ENCODE assay signal across 25 cellular contexts in the genomic region with DNA sequence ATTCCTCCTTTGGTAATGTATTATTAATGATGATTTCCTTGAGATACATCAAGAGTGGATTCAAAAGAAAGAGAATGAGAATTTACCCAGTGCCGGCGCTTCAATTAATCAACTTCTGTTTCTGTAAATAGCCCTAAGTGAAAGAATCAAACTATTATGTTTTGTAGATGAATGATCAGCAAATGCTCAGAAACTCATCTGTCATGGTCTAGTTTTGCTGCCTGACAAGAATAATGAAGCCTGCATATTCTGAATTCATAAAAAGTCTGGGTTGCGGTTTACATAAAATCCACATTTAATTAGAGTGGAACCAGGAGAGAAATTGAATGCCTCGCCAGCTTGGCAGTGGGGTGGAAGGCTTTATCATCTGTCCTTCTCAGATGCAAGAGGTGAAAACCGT.
"Had no signal": no experiment of that assay in that cellular context is flagged by ENCODE, and none has a peak within 500 bp of the region (broad histone marks: within the 10 kb centered on the region; RNA-seq: fewer than 3 reads in every experiment).

No MANE protein-coding gene starts in this region.

- H3K4me1 ChIP-seq: ascending aorta, esophagus squamous epithelium had no signal

- DNase-seq: activated CD4-positive, alpha-beta memory T cell treated with anti-CD3 and anti-CD28 coated beads for 36 hours; activated CD4-positive, alpha-beta T cell treated with anti-CD3 and anti-CD28 coated beads for 36 hours; activated CD4-positive, alpha-beta T cell treated with anti-CD3 and anti-CD28 coated beads, Interleukin-2, amount 10 ng/mL, durations not matched to agents 24 days and 14 days; activated CD4-positive, CD25-positive, alpha-beta regulatory T cell; activated CD4-positive, CD25-positive, alpha-beta regulatory T cell treated with anti-CD3 and anti-CD28 coated beads, Interleukin-2, amount 50 U/mL, for 72 hours; activated CD8-positive, alpha-beta memory T cell treated with anti-CD3 and anti-CD28 coated beads, Interleukin-2, amount 10 ng/mL, durations not matched to agents 7 days and 5 days; activated CD8-positive, alpha-beta memory T cell treated with anti-CD3 and anti-CD28 coated beads, Interleukin-2, amount 50 U/mL, for 4 hours; activated CD8-positive, alpha-beta T cell treated with anti-CD3 and anti-CD28 coated beads, Interleukin-2, amount 10 ng/mL, durations not matched to agents 7 days and 5 days; activated gamma-delta T cell; activated naive CD4-positive, alpha-beta T cell; activated naive CD4-positive, alpha-beta T cell treated with anti-CD3 and anti-CD28 coated beads, Interleukin-2, amount 10 ng/mL, durations not matched to agents 7 days and 5 days; activated naive CD8-positive, alpha-beta T cell treated with anti-CD3 and anti-CD28 coated beads, Interleukin-2, amount 10 ng/mL, durations not matched to agents 7 days and 5 days; activated T-cell treated with anti-CD3 and anti-CD28 coated beads, Interleukin-2, amount 50 U/mL, for 1 hour; activated T-cell treated with anti-CD3 and anti-CD28 coated beads, Interleukin-2, amount 50 U/mL, for 48 hours; caudate nucleus; cortex of kidney; dermis blood vessel endothelial cell; effector CD4-positive, alpha-beta T cell; effector memory CD8-positive, alpha-beta T cell; esophagus squamous epithelium; head of caudate nucleus; T-helper 2 cell had no signal

- H3K27ac ChIP-seq: ascending aorta, epithelial cell of prostate, esophagus squamous epithelium had no signal

- H3K27me3 Mint-ChIP-seq: activated CD4-positive, alpha-beta memory T cell treated with anti-CD3 and anti-CD28 coated beads for 36 hours; activated CD4-positive, alpha-beta T cell treated with anti-CD3 and anti-CD28 coated beads for 36 hours; activated CD4-positive, alpha-beta T cell treated with anti-CD3 and anti-CD28 coated beads, Interleukin-2, amount 10 ng/mL, durations not matched to agents 24 days and 14 days; activated CD8-positive, alpha-beta memory T cell treated with anti-CD3 and anti-CD28 coated beads, Interleukin-2, amount 10 ng/mL, durations not matched to agents 7 days and 5 days; activated naive CD4-positive, alpha-beta T cell treated with anti-CD3 and anti-CD28 coated beads, Interleukin-2, amount 10 ng/mL, durations not matched to agents 7 days and 5 days; activated naive CD8-positive, alpha-beta T cell treated with anti-CD3 and anti-CD28 coated beads, Interleukin-2, amount 10 ng/mL, durations not matched to agents 7 days and 5 days; effector memory CD8-positive, alpha-beta T cell had no signal

- H3K27me3 ChIP-seq: ascending aorta, esophagus squamous epithelium had no signal

- H3K4me3 ChIP-seq: ascending aorta, esophagus squamous epithelium had no signal

- H3K9me3 Mint-ChIP-seq: activated naive CD8-positive, alpha-beta T cell treated with anti-CD3 and anti-CD28 coated beads, Interleukin-2, amount 10 ng/mL, durations not matched to agents 7 days and 5 days had no signal

- H3K4me3 Mint-ChIP-seq: activated CD4-positive, alpha-beta memory T cell treated with anti-CD3 and anti-CD28 coated beads for 36 hours; activated CD4-positive, alpha-beta T cell treated with anti-CD3 and anti-CD28 coated beads for 36 hours; activated CD4-positive, alpha-beta T cell treated with anti-CD3 and anti-CD28 coated beads, Interleukin-2, amount 10 ng/mL, durations not matched to agents 24 days and 14 days; activated CD8-positive, alpha-beta memory T cell treated with anti-CD3 and anti-CD28 coated beads, Interleukin-2, amount 10 ng/mL, durations not matched to agents 7 days and 5 days; activated CD8-positive, alpha-beta T cell treated with anti-CD3 and anti-CD28 coated beads, Interleukin-2, amount 10 ng/mL, durations not matched to agents 7 days and 5 days; activated naive CD4-positive, alpha-beta T cell treated with anti-CD3 and anti-CD28 coated beads, Interleukin-2, amount 10 ng/mL, durations not matched to agents 7 days and 5 days; activated naive CD8-positive, alpha-beta T cell treated with anti-CD3 and anti-CD28 coated beads, Interleukin-2, amount 10 ng/mL, durations not matched to agents 7 days and 5 days; effector memory CD8-positive, alpha-beta T cell had no signal

- H3K4me1 Mint-ChIP-seq: activated CD4-positive, alpha-beta T cell treated with anti-CD3 and anti-CD28 coated beads for 36 hours; activated CD4-positive, alpha-beta T cell treated with anti-CD3 and anti-CD28 coated beads, Interleukin-2, amount 10 ng/mL, durations not matched to agents 24 days and 14 days; activated CD8-positive, alpha-beta memory T cell treated with anti-CD3 and anti-CD28 coated beads, Interleukin-2, amount 10 ng/mL, durations not matched to agents 7 days and 5 days; activated naive CD4-positive, alpha-beta T cell treated with anti-CD3 and anti-CD28 coated beads, Interleukin-2, amount 10 ng/mL, durations not matched to agents 7 days and 5 days; activated naive CD8-positive, alpha-beta T cell treated with anti-CD3 and anti-CD28 coated beads, Interleukin-2, amount 10 ng/mL, durations not matched to agents 7 days and 5 days had no signal

- ATAC-seq: activated CD4-positive, alpha-beta T cell treated with anti-CD3 and anti-CD28 coated beads for 36 hours; activated CD8-positive, alpha-beta memory T cell treated with anti-CD3 and anti-CD28 coated beads, Interleukin-2, amount 10 ng/mL, durations not matched to agents 7 days and 5 days; activated CD8-positive, alpha-beta T cell treated with anti-CD3 and anti-CD28 coated beads, Interleukin-2, amount 10 ng/mL, durations not matched to agents 7 days and 5 days; activated naive CD4-positive, alpha-beta T cell treated with anti-CD3 and anti-CD28 coated beads, Interleukin-2, amount 50 U/mL, for 72 hours; effector memory CD8-positive, alpha-beta T cell had no signal

- H3K36me3 ChIP-seq: ascending aorta, esophagus squamous epithelium had no signal

- H3K27ac Mint-ChIP-seq: activated CD4-positive, alpha-beta memory T cell treated with anti-CD3 and anti-CD28 coated beads for 36 hours; activated CD4-positive, alpha-beta T cell treated with anti-CD3 and anti-CD28 coated beads for 36 hours; activated CD4-positive, alpha-beta T cell treated with anti-CD3 and anti-CD28 coated beads, Interleukin-2, amount 10 ng/mL, durations not matched to agents 24 days and 14 days; activated CD8-positive, alpha-beta memory T cell treated with anti-CD3 and anti-CD28 coated beads, Interleukin-2, amount 10 ng/mL, durations not matched to agents 7 days and 5 days; activated CD8-positive, alpha-beta T cell treated with anti-CD3 and anti-CD28 coated beads, Interleukin-2, amount 10 ng/mL, durations not matched to agents 7 days and 5 days; activated naive CD4-positive, alpha-beta T cell treated with anti-CD3 and anti-CD28 coated beads, Interleukin-2, amount 10 ng/mL, durations not matched to agents 7 days and 5 days; activated naive CD4-positive, alpha-beta T cell treated with anti-CD3 and anti-CD28 coated beads, Interleukin-2, amount 50 U/mL, for 72 hours; activated naive CD8-positive, alpha-beta T cell treated with anti-CD3 and anti-CD28 coated beads, Interleukin-2, amount 10 ng/mL, durations not matched to agents 7 days and 5 days; effector memory CD8-positive, alpha-beta T cell had no signal

- H3K36me3 Mint-ChIP-seq: activated CD4-positive, alpha-beta memory T cell treated with anti-CD3 and anti-CD28 coated beads for 36 hours; activated CD8-positive, alpha-beta memory T cell treated with anti-CD3 and anti-CD28 coated beads, Interleukin-2, amount 10 ng/mL, durations not matched to agents 7 days and 5 days; activated naive CD4-positive, alpha-beta T cell treated with anti-CD3 and anti-CD28 coated beads, Interleukin-2, amount 10 ng/mL, durations not matched to agents 7 days and 5 days; activated naive CD8-positive, alpha-beta T cell treated with anti-CD3 and anti-CD28 coated beads, Interleukin-2, amount 10 ng/mL, durations not matched to agents 7 days and 5 days had no signal
